Comparison of ENCODE assay signal across 25 cellular contexts in genomic region chr22:46665151-46665695, GRCh38.
"Had no signal": no experiment of that assay in that cellular context is flagged by ENCODE, and none has a peak within 500 bp of the region (broad histone marks: within the 10 kb centered on the region; RNA-seq: fewer than 3 reads in every experiment).

No MANE protein-coding gene starts in this region.

- H3K9me3 ChIP-seq: left lung, mucosa of descending colon, pancreas, prostate gland, tibial nerve, uterus had no signal

- DNase-seq: head of caudate nucleus; hippocampal formation; kidney glomerular epithelial cell; left cardiac atrium; midbrain; mucosa of descending colon; naive thymus-derived CD4-positive, alpha-beta T cell; nucleus accumbens; posterior cingulate gyrus; retina; stimulated activated CD4-positive, alpha-beta T cell treated with anti-CD3 and anti-CD28 coated beads, Interleukin-12 subunit alpha, Interleukin-12 subunit beta, amount 100 ng/mL, for 4 hours; stimulated activated CD4-positive, alpha-beta T cell treated with anti-CD3 and anti-CD28 coated beads, Interleukin-15, amount 100 ng/mL, for 24 hours; stimulated activated CD4-positive, alpha-beta T cell treated with anti-CD3 and anti-CD28 coated beads, Interleukin-2, amount 100 ng/mL, for 24 hours; stimulated activated CD4-positive, alpha-beta T cell treated with anti-CD3 and anti-CD28 coated beads, Interleukin-4, amount 100 ng/mL, for 1 hour; stimulated activated naive CD4-positive, alpha-beta T cell treated with Interleukin-2 at 50 U/mL for 16 hours; stimulated activated naive CD8-positive, alpha-beta T cell treated with anti-CD3 and anti-CD28 coated beads, Interleukin-15, amount 100 ng/mL, for 72 hours; substantia nigra; uterus had no signal

- H3K27me3 ChIP-seq: left lung, pancreas, tibial nerve, uterus had no signal

- H3K4me3 ChIP-seq: left lung, mucosa of descending colon, pancreas, prostate gland, skin epidermis, tibial nerve, uterus had no signal

- H3K27ac ChIP-seq: left lung, pancreas, prostate gland, skin epidermis, tibial nerve, uterus had no signal

- H3K36me3 ChIP-seq: prostate gland, uterus had no signal

- H3K4me1 ChIP-seq: tibial nerve, uterus had no signal

- ATAC-seq: left cardiac atrium; left lung; mucosa of descending colon; naive thymus-derived CD4-positive, alpha-beta T cell; natural killer cell treated with Interleukin-12 subunit alpha and Interleukin-12 subunit beta and Interleukin-15 and Interleukin-18, amount 100 ng/mL, for 72 hours; pancreas; sciatic nerve; stimulated activated naive CD8-positive, alpha-beta T cell treated with anti-CD3 and anti-CD28 coated beads, Interleukin-15, amount 100 ng/mL, for 72 hours had no signal
